Comparison of ENCODE assay signal across 19 cellular contexts in the genomic region with DNA sequence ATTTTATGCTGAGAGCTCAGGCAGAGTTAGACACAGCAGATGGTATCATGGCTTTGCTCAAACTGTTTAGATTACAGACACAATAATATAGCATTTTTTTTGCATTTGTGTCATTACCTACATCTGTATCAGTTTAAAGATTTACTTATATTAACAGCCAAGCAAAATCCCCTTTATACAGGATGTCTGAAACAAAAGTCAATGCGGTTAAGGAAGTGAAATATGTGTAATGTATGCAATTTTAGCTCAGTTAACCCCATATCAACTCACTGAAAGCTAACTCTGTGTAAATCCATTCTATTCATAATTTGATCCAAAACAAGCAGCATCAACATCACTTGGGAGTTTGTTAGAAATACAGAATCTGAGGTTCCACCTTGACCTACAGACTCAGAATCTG.
DNase-seq lines count a peak whose midpoint lies in the region; ATAC-seq, FAIRE-seq and TF ChIP-seq lines count a peak whose summit lies in the region.
"Had no signal": no experiment of that assay in that cellular context is flagged by ENCODE, and none has a peak within 500 bp of the region (broad histone marks: within the 10 kb centered on the region; RNA-seq: fewer than 3 reads in every experiment).

No MANE protein-coding gene starts in this region.

- no peaks in the 10 kb centered on the region for H3K9me3 ChIP-seq in H1 (ENCODE audit: insufficient read depth in 2 of 2, low read depth in 1 of 2, low read length in 1 of 2)
- H3K9me3 ChIP-seq in T-helper 17 cell (ENCODE audit: control insufficient read depth, low read length, poor library complexity, severe bottlenecking), result no peaks in the 10 kb centered on the region
- H3K9me3 ChIP-seq: BLaER1, SK-N-SH, stomach had no signal

- DNase-seq in H1 (ENCODE audit: low read depth in 1 of 2, low spot score in 2 of 2) (no peak), left ventricle myocardium superior (no peak), GM20000 (ENCODE audit: low spot score) (no peak), T-helper 17 cell (no peak), NCI-H2029 treated with DMSO at 0.1 percent for 48 hours (lab: John Stamatoyannopoulos, UW) (no peak)
- DNase-seq: caudate nucleus, DND-41, NCI-H226, SK-N-SH, stomach had no signal

- no peak overlapping the region for H2BK5ac ChIP-seq in H1 (ENCODE audit: low read depth, low read length)

- intact Hi-C loops in left ventricle myocardium superior (cut with micrococcal nuclease), result no loop called here

- H2BK12ac ChIP-seq in H1 (ENCODE audit: low read depth, low read length), result no peak overlapping the region

- no peak overlapping the region for H3K9ac ChIP-seq in H1 (replicated peaks in 1 of 4; ENCODE audit: extremely low read depth in 1 of 4, low read depth in 3 of 4, low read length in 3 of 4)
- H3K9ac ChIP-seq: BLaER1, SK-N-SH had no signal

- TF ChIP-seq POLR2A in H1 (IDR thresholded peaks at IDR 0.05; ENCODE audit: control extremely low read depth in 1 of 2, low read depth in 2 of 2, low read length in 2 of 2), result no peak

- H3K4ac ChIP-seq in H1 (replicated peaks; ENCODE audit: insufficient read length, low read depth, low read length), result no peak overlapping the region

- no peak overlapping the region for H4K5ac ChIP-seq in H1 (ENCODE audit: insufficient read length, low read depth, low read length)

- no peaks in the 10 kb centered on the region for H3K23me2 ChIP-seq in H1 (ENCODE audit: low read depth, low read length)

- H3K18ac ChIP-seq in H1 (ENCODE audit: extremely low read depth, low read length), result no peak overlapping the region

- H3K27ac ChIP-seq in H1 (ENCODE audit: low read depth, low read length), result no peak overlapping the region
- H3K27ac ChIP-seq: BLaER1, skin epidermis, stomach had no signal

- no peak overlapping the region for H3K23ac ChIP-seq in H1 (ENCODE audit: insufficient read length)

- no peak overlapping the region for H2AFZ ChIP-seq in H1 (ENCODE audit: low read length)
- H2AFZ ChIP-seq: GM23338 had no signal

- H3K27me3 Mint-ChIP-seq in T-helper 17 cell, result no peaks in the 10 kb centered on the region
- H3K27me3 Mint-ChIP-seq: activated naive CD8-positive, alpha-beta T cell had no signal

- 89% methylated on average over 1 of the region's 1 CpG; no CpG with 5 or more reads in 1 of the 2 experiments for WGBS in H1 (ENCODE audit: extremely low coverage in 1 of 2, insufficient coverage in 1 of 2, insufficient read length in 1 of 2, insufficient replicate concordance in 2 of 2, low coverage in 1 of 2, low lambda C conversion rate in 2 of 2, missing lambda C conversion rate in 1 of 2), 2 experiments

- H2BK20ac ChIP-seq in H1 (ENCODE audit: low read length), result no peak overlapping the region

- no peak for TF ChIP-seq EP300 in H1 (IDR thresholded peaks at IDR 0.05; ENCODE audit: borderline replicate concordance in 1 of 2, low read depth in 2 of 2, low read length in 2 of 2)

- TF ChIP-seq CTCF in H1 (IDR thresholded peaks at IDR 0.05; ENCODE audit: control extremely low read depth in 1 of 3, insufficient read depth in 1 of 3, low read depth in 1 of 3, low read length in 3 of 3) (no peak), GM20000 (IDR thresholded peaks at IDR 0.05; ENCODE audit: extremely low read depth, missing control alignments) (no peak)

- POLR2A ChIA-PET in H1 (lab: Charles Lee; ENCODE audit: partially characterized antibody), result no interaction called here

- H4K20me1 ChIP-seq in H1 (replicated peaks in 1 of 2; ENCODE audit: control insufficient read depth in 1 of 2, insufficient read depth in 2 of 2, low read length in 2 of 2), result no peaks in the 10 kb centered on the region
- H4K20me1 ChIP-seq: BLaER1 had no signal

- no peaks in the 10 kb centered on the region for H3K79me1 ChIP-seq in H1 (ENCODE audit: low read depth, low read length)

- H3K36me3 Mint-ChIP-seq in T-helper 17 cell (ENCODE audit: low read depth), result no peaks in the 10 kb centered on the region
- H3K36me3 Mint-ChIP-seq: activated naive CD8-positive, alpha-beta T cell; mesothelial cell of epicardium had no signal

- H3K36me3 ChIP-seq in H1 (ENCODE audit: control insufficient read depth in 2 of 4, insufficient read depth in 4 of 4, low read length in 3 of 4), result no peaks in the 10 kb centered on the region
- H3K36me3 ChIP-seq: BLaER1, stomach had no signal

- H3K4me1 ChIP-seq in H1 (replicated peaks in 1 of 4; ENCODE audit: control insufficient read depth in 3 of 4, insufficient read depth in 4 of 4, low read length in 3 of 4), result no peaks in the 10 kb centered on the region
- H3K4me1 ChIP-seq: BLaER1, stomach had no signal

- no peak overlapping the region for H3K27ac Mint-ChIP-seq in T-helper 17 cell
- H3K27ac Mint-ChIP-seq: activated naive CD8-positive, alpha-beta T cell; GM23338; mesothelial cell of epicardium had no signal

- no peak overlapping the region for H3K56ac ChIP-seq in H1 (replicated peaks; ENCODE audit: insufficient read length, low read depth, low read length)

- H4K91ac ChIP-seq in H1 (replicated peaks; ENCODE audit: insufficient read length, low read length), result no peak overlapping the region

- no peak overlapping the region for H3K14ac ChIP-seq in H1 (ENCODE audit: insufficient read length)

- H3K4me2 ChIP-seq in H1 (ENCODE audit: insufficient read depth in 1 of 2, low read depth in 2 of 2, low read length in 2 of 2), result no peak overlapping the region
- H3K4me2 ChIP-seq: BLaER1, GM23338, SK-N-SH had no signal

- H2BK15ac ChIP-seq in H1 (ENCODE audit: low read length), result no peak overlapping the region

- H3K79me2 ChIP-seq in H1 (ENCODE audit: control insufficient read depth in 1 of 2, insufficient read depth in 2 of 2, low read length in 2 of 2), result no peaks in the 10 kb centered on the region

- peak; percentile 62 for FAIRE-seq in H1 (lab: Jason Lieb, UNC)
- FAIRE-seq: frontal cortex had no signal

- H4K8ac ChIP-seq in H1 (ENCODE audit: extremely low read depth, insufficient read depth, low read length), result no peak overlapping the region

- H2AK5ac ChIP-seq in H1 (ENCODE audit: low read depth, low read length), result no peak overlapping the region

- CTCF ChIA-PET in H1 (lab: Charles Lee; ENCODE audit: partially characterized antibody), result no interaction called here

- H3K27me3 ChIP-seq in H1 (replicated peaks in 1 of 4; ENCODE audit: control insufficient read depth in 3 of 4, extremely low read depth in 1 of 4, insufficient read depth in 3 of 4, low read length in 3 of 4), result no peaks in the 10 kb centered on the region
- H3K27me3 ChIP-seq: BLaER1, stomach had no signal

- no peak for TF ChIP-seq RAD21 in H1 (IDR thresholded peaks at IDR 0.05 in 1 of 2, conservative IDR thresholded peaks at IDR 0.05 in 1 of 2; ENCODE audit: low read depth in 2 of 2, low read length in 2 of 2)

- no peak overlapping the region for H3K4me3 ChIP-seq in H1 (ENCODE audit: extremely low read depth in 1 of 4, insufficient read depth in 2 of 4, low read depth in 3 of 4, low read length in 4 of 4)
- H3K4me3 ChIP-seq: BLaER1, GM23338, skin epidermis, stomach had no signal

- H3K4me3 Mint-ChIP-seq in T-helper 17 cell, result no peak overlapping the region
- H3K4me3 Mint-ChIP-seq: activated naive CD8-positive, alpha-beta T cell; GM23338; mesothelial cell of epicardium had no signal

- H3K4me1 Mint-ChIP-seq in T-helper 17 cell, result no peaks in the 10 kb centered on the region
- H3K4me1 Mint-ChIP-seq: GM23338, mesothelial cell of epicardium had no signal

- peak; percentile 99 for ATAC-seq in GM18907 (IDR thresholded peaks at IDR 0.05; ENCODE audit: unreplicated experiment)
- ATAC-seq in GM21825 (IDR thresholded peaks at IDR 0.05; ENCODE audit: unreplicated experiment), result peak; percentile 87
- peak; percentile 90 for ATAC-seq in HG03196 (IDR thresholded peaks at IDR 0.05; ENCODE audit: unreplicated experiment)
- ATAC-seq in left ventricle myocardium superior, result no peak
- no peak for ATAC-seq in T-helper 17 cell
- ATAC-seq: GM23338 had no signal

- H2BK120ac ChIP-seq in H1 (replicated peaks; ENCODE audit: low read depth, low read length), result no peak overlapping the region

TF ChIP-seq in H1, 55 proteins besides CTCF, POLR2A, EP300 and RAD21 (continues in another document):
- TF ChIP-seq CEBPB (IDR thresholded peaks at IDR 0.05; ENCODE audit: low read depth, low read length), result no peak

Comparison
In these comparisons a context has a peak if more than half of its experiments do, and no peak if none do; other contexts are left out.
1. ATAC-seq: peak in GM18907 (single experiment), GM21825 (single experiment) and HG03196 (single experiment); none in left ventricle myocardium superior (single experiment) and T-helper 17 cell (single experiment).